Comparison of ENCODE assay signal across 1 cellular context in genomic region chr6:28553384-28553985, GRCh38.
TF ChIP-seq lines count a peak whose summit lies in the region.

No MANE protein-coding gene starts in this region.

TF ChIP-seq in GM23338, 12 proteins besides CTCF, POLR2A, EP300 and RAD21 (continued from another document):
- no peak for TF ChIP-seq ZNF462 (CRISPR knock-in tag; IDR thresholded peaks at IDR 0.05)
- TF ChIP-seq REST (IDR thresholded peaks at IDR 0.05; ENCODE audit: unreplicated experiment) = no peak
- no peak for TF ChIP-seq EZH2phosphoT487 (IDR thresholded peaks at IDR 0.05; ENCODE audit: unreplicated experiment)
- no peak for TF ChIP-seq ZNF331 (CRISPR knock-in tag; IDR thresholded peaks at IDR 0.05; ENCODE audit: low read depth)
- no peak for TF ChIP-seq ETS1 (IDR thresholded peaks at IDR 0.05)
- no peak for TF ChIP-seq CREB1 (CRISPR knock-in tag; IDR thresholded peaks at IDR 0.05; ENCODE audit: low read depth)
- no peak for TF ChIP-seq NANOG (IDR thresholded peaks at IDR 0.05; ENCODE audit: borderline replicate concordance)
- no peak for TF ChIP-seq ZNF114 (CRISPR knock-in tag; IDR thresholded peaks at IDR 0.05)
- TF ChIP-seq JUNB (IDR thresholded peaks at IDR 0.05; ENCODE audit: unreplicated experiment) = no peak
- TF ChIP-seq POLR2AphosphoS5 (IDR thresholded peaks at IDR 0.05; ENCODE audit: low read depth) = no peak
TF ChIP-seq in GM23338: peak in this region for 0.
